ENCODE assay signal across 8 cellular contexts in the genomic region with DNA sequence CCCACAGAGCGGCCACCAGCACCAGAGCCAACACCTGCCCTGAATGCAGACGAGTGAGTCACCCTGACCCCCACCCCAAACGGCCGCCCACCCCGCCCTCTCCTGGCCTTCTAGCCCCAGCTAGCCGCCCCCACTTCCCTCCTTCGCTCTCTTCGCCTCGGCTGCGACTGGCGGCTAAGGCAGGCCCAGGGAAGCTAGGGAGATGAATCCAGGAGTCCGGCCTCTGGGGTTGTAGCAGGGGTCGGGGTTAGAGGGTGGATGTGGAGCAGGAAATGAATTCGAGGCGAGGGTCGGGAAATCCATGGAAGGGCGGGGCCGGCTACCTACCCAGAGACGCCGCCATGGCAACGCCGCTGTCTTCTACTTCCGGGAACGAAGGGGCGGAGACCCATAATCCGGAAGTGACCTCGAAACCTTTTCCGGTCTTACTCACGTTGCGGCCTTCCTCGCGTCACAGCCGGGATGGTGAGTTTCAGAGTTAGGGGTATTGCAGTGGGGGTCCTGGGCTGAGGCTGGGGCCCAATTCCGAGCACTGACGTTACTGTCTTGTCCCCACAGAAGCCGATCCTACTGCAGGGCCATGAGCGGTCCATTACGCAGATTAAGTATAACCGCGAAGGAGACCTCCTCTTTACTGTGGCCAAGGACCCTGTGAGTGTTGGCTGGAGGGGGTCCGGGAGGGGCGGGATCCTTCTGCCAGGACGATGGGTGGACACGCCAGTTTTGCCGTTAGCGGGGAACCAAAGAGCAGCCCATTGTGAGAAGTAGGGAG. TPM values are rescaled to one million over a fixed set of nuclear protein-coding genes. Genes with fewer than 3 reads are reported as not detected.
DNase-seq lines count a peak whose midpoint lies in the region; ATAC-seq and TF ChIP-seq lines count a peak whose summit lies in the region.

A gene (plus strand): TSS at position 428 of the 772 bp plus-strand sequence. CDS start 35 bp downstream, at position 463.
A gene (minus strand): TSS at position 374 of the 772 bp plus-strand sequence. CDS start 31 bp downstream, at position 343.

- peak; percentile 88 for ATAC-seq in GM21825 (IDR thresholded peaks at IDR 0.05; ENCODE audit: unreplicated experiment)
- ATAC-seq in RWPE2 (ENCODE audit: low read depth), result peak; percentile 90
- ATAC-seq in naive thymus-derived CD4-positive, alpha-beta T cell, result peak; percentile 95
- ATAC-seq in stimulated activated naive B cell treated with anti-CD40 and anti-IgM and Interleukin-4, amounts not matched to agents 10 μg/mL and 1 μg/mL and 100 μg/mL, for 72 hours (replicated peaks), result peak; percentile 94 to 97

- H3K4me1 Mint-ChIP-seq in activated T-helper 2 cell treated with anti-CD3 and anti-CD28 coated beads, Interferon-gamma antibody, Interleukin-2, Interleukin-4, amounts not matched to agents 10 μg/mL and 5 μg/mL and 100 μg/mL, durations not matched to agents 14 hours and 24 hours and 36 hours (ENCODE audit: low read depth), result peaks cover 28% of the 10 kb centered on the region
- H3K4me1 Mint-ChIP-seq in naive thymus-derived CD4-positive, alpha-beta T cell, result peaks cover 14 to 57% (median 37%) of the 10 kb centered on the region in 7 donors
- peaks cover 22 to 39% of the 10 kb centered on the region in 2 donors for H3K4me1 Mint-ChIP-seq in stimulated activated naive B cell treated with anti-CD40 and anti-IgM and Interleukin-4, amounts not matched to agents 10 μg/mL and 1 μg/mL and 100 μg/mL, for 72 hours

- no peaks in the 10 kb centered on the region for H3K27me3 ChIP-seq in RWPE2 (ENCODE audit: insufficient read depth, poor library complexity, severe bottlenecking)
- H3K27me3 ChIP-seq in naive thymus-derived CD4-positive, alpha-beta T cell (ENCODE audit: control insufficient read depth in 2 of 2, insufficient read depth in 2 of 2, low read length in 2 of 2), result no peaks in the 10 kb centered on the region

- H3K4me3 ChIP-seq in LNCaP clone FGC (ENCODE audit: low read depth, low read length) (peak within 1 kb of the TSS; percentile 100), RWPE2 (ENCODE audit: severe bottlenecking) (peak within 1 kb of the TSS; percentile 91), fibroblast of mammary gland (ENCODE audit: control insufficient read depth, low read depth, low read length) (peak within 1 kb of the TSS; percentile 98)
- H3K4me3 ChIP-seq in naive thymus-derived CD4-positive, alpha-beta T cell (ENCODE audit: low read length), result peak within 1 kb of the TSS; percentile 99

- DNase-seq in DMS79 (lab: John Stamatoyannopoulos, UW) (peak; percentile 89), LNCaP clone FGC (ENCODE audit: low read depth) (peak; percentile 72), RWPE2 (ENCODE audit: low spot score) (peak; percentile 88), fibroblast of mammary gland (ENCODE audit: low read depth) (peak; percentile 88)
- peak; percentile 88 for DNase-seq in activated T-helper 2 cell treated with anti-CD3 and anti-CD28 coated beads, Interferon-gamma antibody, Interleukin-2, Interleukin-4, amounts not matched to agents 10 μg/mL and 5 μg/mL and 100 μg/mL, durations not matched to agents 14 hours and 24 hours and 36 hours (ENCODE audit: low spot score)
- DNase-seq in naive thymus-derived CD4-positive, alpha-beta T cell, result peak; percentile 71 to 94 (median 89)
- DNase-seq in stimulated activated naive B cell treated with anti-CD40 and anti-IgM and Interleukin-4, amounts not matched to agents 10 μg/mL and 1 μg/mL and 100 μg/mL, for 72 hours, result peak; percentile 86

- H3K27me3 Mint-ChIP-seq in activated T-helper 2 cell treated with anti-CD3 and anti-CD28 coated beads, Interferon-gamma antibody, Interleukin-2, Interleukin-4, amounts not matched to agents 10 μg/mL and 5 μg/mL and 100 μg/mL, durations not matched to agents 14 hours and 24 hours and 36 hours (ENCODE audit: low read depth), result no peaks in the 10 kb centered on the region
- no peaks in the 10 kb centered on the region for H3K27me3 Mint-ChIP-seq in naive thymus-derived CD4-positive, alpha-beta T cell
- H3K27me3 Mint-ChIP-seq in stimulated activated naive B cell treated with anti-CD40 and anti-IgM and Interleukin-4, amounts not matched to agents 10 μg/mL and 1 μg/mL and 100 μg/mL, for 72 hours, result no peaks in the 10 kb centered on the region

- H3K9me3 Mint-ChIP-seq in activated T-helper 2 cell treated with anti-CD3 and anti-CD28 coated beads, Interferon-gamma antibody, Interleukin-2, Interleukin-4, amounts not matched to agents 10 μg/mL and 5 μg/mL and 100 μg/mL, durations not matched to agents 14 hours and 24 hours and 36 hours, result no peaks in the 10 kb centered on the region
- H3K9me3 Mint-ChIP-seq in naive thymus-derived CD4-positive, alpha-beta T cell, result no peaks in the 10 kb centered on the region
- no peaks in the 10 kb centered on the region for H3K9me3 Mint-ChIP-seq in stimulated activated naive B cell treated with anti-CD40 and anti-IgM and Interleukin-4, amounts not matched to agents 10 μg/mL and 1 μg/mL and 100 μg/mL, for 72 hours

- H3K27ac ChIP-seq in RWPE2 (ENCODE audit: poor library complexity, severe bottlenecking), result peak within 1 kb of the TSS; percentile 51
- H3K27ac ChIP-seq in naive thymus-derived CD4-positive, alpha-beta T cell (ENCODE audit: low read depth, low read length), result peak within 1 kb of the TSS; percentile 99

- no peak for TF ChIP-seq CTCF in LNCaP clone FGC (IDR thresholded peaks at IDR 0.05; ENCODE audit: control insufficient read depth, extremely low read depth, insufficient read depth)
- TF ChIP-seq CTCF in RWPE2 (IDR thresholded peaks at IDR 0.05; ENCODE audit: poor library complexity, severe bottlenecking), result no peak
- no peak for TF ChIP-seq CTCF in fibroblast of mammary gland (conservative IDR thresholded peaks at IDR 0.05; ENCODE audit: control insufficient read depth, insufficient read depth, low read depth, low read length)

- H3K36me3 Mint-ChIP-seq in activated T-helper 2 cell treated with anti-CD3 and anti-CD28 coated beads, Interferon-gamma antibody, Interleukin-2, Interleukin-4, amounts not matched to agents 10 μg/mL and 5 μg/mL and 100 μg/mL, durations not matched to agents 14 hours and 24 hours and 36 hours (ENCODE audit: low read depth), result peaks cover 40% of the 10 kb centered on the region
- H3K36me3 Mint-ChIP-seq in naive thymus-derived CD4-positive, alpha-beta T cell, result peaks cover 0 to 25% (median 11%) of the 10 kb centered on the region in 5 donors
- H3K36me3 Mint-ChIP-seq in stimulated activated naive B cell treated with anti-CD40 and anti-IgM and Interleukin-4, amounts not matched to agents 10 μg/mL and 1 μg/mL and 100 μg/mL, for 72 hours, result peaks cover 17 to 44% of the 10 kb centered on the region in 2 donors

- peak within 1 kb of the TSS; percentile 94 for H3K4me3 Mint-ChIP-seq in activated T-helper 2 cell treated with anti-CD3 and anti-CD28 coated beads, Interferon-gamma antibody, Interleukin-2, Interleukin-4, amounts not matched to agents 10 μg/mL and 5 μg/mL and 100 μg/mL, durations not matched to agents 14 hours and 24 hours and 36 hours (ENCODE audit: low read depth)
- peak within 1 kb of the TSS; percentile 90 to 98 (median 97) for H3K4me3 Mint-ChIP-seq in naive thymus-derived CD4-positive, alpha-beta T cell
- H3K4me3 Mint-ChIP-seq in stimulated activated naive B cell treated with anti-CD40 and anti-IgM and Interleukin-4, amounts not matched to agents 10 μg/mL and 1 μg/mL and 100 μg/mL, for 72 hours, result peak within 1 kb of the TSS; percentile 96 to 99

- peaks cover 55% of the 10 kb centered on the region for H3K36me3 ChIP-seq in RWPE2 (ENCODE audit: low read depth)
- peaks cover 5 to 34% (median 11%) of the 10 kb centered on the region in 3 experiments for H3K36me3 ChIP-seq in naive thymus-derived CD4-positive, alpha-beta T cell (ENCODE audit: control insufficient read depth in 2 of 3, insufficient read depth in 3 of 3, low read length in 3 of 3)

- H3K4me1 ChIP-seq in RWPE2 (ENCODE audit: insufficient read depth, poor library complexity, severe bottlenecking), result peaks cover 3% of the 10 kb centered on the region
- H3K4me1 ChIP-seq in naive thymus-derived CD4-positive, alpha-beta T cell (ENCODE audit: control insufficient read depth in 2 of 2, insufficient read depth in 2 of 2, low read length in 2 of 2), result peaks cover 23 to 24% of the 10 kb centered on the region in 2 donors

- POLR2A ChIA-PET in naive thymus-derived CD4-positive, alpha-beta T cell (lab: Charles Lee), result interaction anchor here (0.5 to 2.4 kb wide), 7 partner anchors 8 to 68 kb away, joined by 4 to 10 read pairs (median 5); a partner anchor contains a TSS

- no peaks in the 10 kb centered on the region for H3K9me3 ChIP-seq in RWPE2 (ENCODE audit: severe bottlenecking)
- H3K9me3 ChIP-seq in naive thymus-derived CD4-positive, alpha-beta T cell (ENCODE audit: control insufficient read depth in 2 of 3, low read length in 3 of 3), result no peaks in the 10 kb centered on the region

- CTCF ChIA-PET in naive thymus-derived CD4-positive, alpha-beta T cell (lab: Charles Lee), result interaction anchor here (1.3 to 1.5 kb wide), 2 partner anchors 19 to 150 kb away, joined by 6 read pairs; no protein-coding TSS in a partner anchor

- intact Hi-C loops in activated T-helper 2 cell treated with anti-CD3 and anti-CD28 coated beads, Interferon-gamma antibody, Interleukin-2, Interleukin-4, amounts not matched to agents 10 μg/mL and 5 μg/mL and 100 μg/mL, durations not matched to agents 14 hours and 24 hours and 36 hours (cut with micrococcal nuclease), result loop anchor here (2.0 kb wide), 3 partner anchors 27 to 173 kb away; a partner anchor contains a TSS
- intact Hi-C loops in naive thymus-derived CD4-positive, alpha-beta T cell (cut with micrococcal nuclease), result loop anchor here (1.0 to 2.0 kb wide), 13 partner anchors 17 to 172 kb away; a partner anchor contains a TSS

- peak within 1 kb of the TSS; percentile 95 for H3K27ac Mint-ChIP-seq in activated T-helper 2 cell treated with anti-CD3 and anti-CD28 coated beads, Interferon-gamma antibody, Interleukin-2, Interleukin-4, amounts not matched to agents 10 μg/mL and 5 μg/mL and 100 μg/mL, durations not matched to agents 14 hours and 24 hours and 36 hours
- H3K27ac Mint-ChIP-seq in naive thymus-derived CD4-positive, alpha-beta T cell, result peak within 1 kb of the TSS; percentile 94 to 99 (median 98)
- peak within 1 kb of the TSS; percentile 98 for H3K27ac Mint-ChIP-seq in stimulated activated naive B cell treated with anti-CD40 and anti-IgM and Interleukin-4, amounts not matched to agents 10 μg/mL and 1 μg/mL and 100 μg/mL, for 72 hours

RNA-seq across cellular contexts. Expression of the first gene that starts in this region (rescaled TPM):
- total RNA-seq in activated T-helper 2 cell treated with anti-CD3 and anti-CD28 coated beads, Interferon-gamma antibody, Interleukin-2, Interleukin-4, amounts not matched to agents 10 μg/mL and 5 μg/mL and 100 μg/mL, durations not matched to agents 14 hours and 24 hours and 36 hours, result 287 and 293 TPM in 2 replicates
- 100 to 1,000 TPM in 3 of 5 experiments, 10 to 100 TPM in 2; 82.6 to 182 (median 104) TPM for total RNA-seq in naive thymus-derived CD4-positive, alpha-beta T cell
- 100 to 1,000 TPM; 185 to 189 TPM for polyA plus RNA-seq in naive thymus-derived CD4-positive, alpha-beta T cell

RNA-seq across cellular contexts. Expression of the second gene that starts in this region (rescaled TPM):
- total RNA-seq in activated T-helper 2 cell treated with anti-CD3 and anti-CD28 coated beads, Interferon-gamma antibody, Interleukin-2, Interleukin-4, amounts not matched to agents 10 μg/mL and 5 μg/mL and 100 μg/mL, durations not matched to agents 14 hours and 24 hours and 36 hours, result 10.7 and 12.1 TPM in 2 replicates
- 10 to 100 TPM; 15.9 to 29.6 (median 21.4) TPM for total RNA-seq in naive thymus-derived CD4-positive, alpha-beta T cell
- 1 to 10 TPM; 5.9 to 6.1 TPM for polyA plus RNA-seq in naive thymus-derived CD4-positive, alpha-beta T cell

Comparison
In these comparisons a context has a peak if more than half of its experiments do, and no peak if none do; other contexts are left out.
1. Peak in every context shown above with its lines: DNase-seq, ATAC-seq, H3K4me3 ChIP-seq and H3K27ac ChIP-seq.